ENCODE assay signal across 1 cellular context in the genomic region with DNA sequence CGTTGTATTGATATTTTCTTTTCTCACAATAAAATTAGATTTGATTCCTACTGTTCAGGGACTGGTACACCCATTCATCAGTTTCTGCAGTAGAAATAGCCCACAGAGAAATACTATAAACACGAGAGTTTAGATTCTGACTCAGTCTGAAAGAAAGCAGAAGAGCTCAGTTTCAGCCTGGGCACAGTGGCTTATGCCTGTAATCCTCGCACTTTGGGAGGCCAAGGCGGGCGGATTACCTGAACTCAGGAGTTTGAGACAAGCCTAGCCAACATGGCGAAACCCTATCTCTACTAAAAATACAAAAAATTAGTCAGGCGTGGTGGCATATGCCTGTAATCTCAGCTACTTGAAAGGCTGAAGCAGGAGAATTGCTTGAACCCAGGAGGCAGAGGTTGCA.
TF ChIP-seq lines count a peak whose summit lies in the region.

No MANE protein-coding gene starts in this region.

TF ChIP-seq in WTC11, 78 proteins besides CTCF, POLR2A, EP300 and RAD21 (continued from another document):
- TF ChIP-seq ESRRA (CRISPR knock-in tag; IDR thresholded peaks at IDR 0.05; ENCODE audit: borderline replicate concordance) (no peak), RELA (CRISPR knock-in tag; IDR thresholded peaks at IDR 0.05; ENCODE audit: borderline replicate concordance) (no peak), ZNF317 (CRISPR knock-in tag; IDR thresholded peaks at IDR 0.05; ENCODE audit: borderline replicate concordance, low read depth) (no peak)
- TF ChIP-seq, protein P1, sequence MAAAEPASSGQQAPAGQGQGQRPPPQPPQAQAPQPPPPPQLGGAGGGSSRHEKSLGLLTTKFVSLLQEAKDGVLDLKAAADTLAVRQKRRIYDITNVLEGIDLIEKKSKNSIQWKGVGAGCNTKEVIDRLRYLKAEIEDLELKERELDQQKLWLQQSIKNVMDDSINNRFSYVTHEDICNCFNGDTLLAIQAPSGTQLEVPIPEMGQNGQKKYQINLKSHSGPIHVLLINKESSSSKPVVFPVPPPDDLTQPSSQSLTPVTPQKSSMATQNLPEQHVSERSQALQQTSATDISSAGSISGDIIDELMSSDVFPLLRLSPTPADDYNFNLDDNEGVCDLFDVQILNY (CRISPR knock-in tag; IDR thresholded peaks at IDR 0.05), result no peak
